Comparison of ENCODE assay signal across 16 cellular contexts in genomic region chr1:119321661-119322419, GRCh38. TPM values are rescaled to one million over a fixed set of nuclear protein-coding genes. Genes with fewer than 3 reads are reported as not detected.
DNase-seq lines count a peak whose midpoint lies in the region; ATAC-seq, FAIRE-seq and TF ChIP-seq lines count a peak whose summit lies in the region.
"Had no signal": no experiment of that assay in that cellular context is flagged by ENCODE, and none has a peak within 500 bp of the region (broad histone marks: within the 10 kb centered on the region; RNA-seq: fewer than 3 reads in every experiment).

No MANE protein-coding gene starts in this region.

- H4K20me1 ChIP-seq in K562 (replicated peaks; ENCODE audit: control insufficient read depth, insufficient read depth, low read length), result no peaks in the 10 kb centered on the region
- H4K20me1 ChIP-seq: BLaER1 treated with 17β-estradiol and CSF1 and Interleukin-3, amounts not matched to agents 10 nM and 100 nM had no signal

- H3K9me1 ChIP-seq in K562 (ENCODE audit: control insufficient read depth, insufficient read depth, low read length), result no peaks in the 10 kb centered on the region

- H3K4me1 ChIP-seq in K562 (replicated peaks in 1 of 2; ENCODE audit: control insufficient read depth in 2 of 2, insufficient read depth in 2 of 2, low read length in 2 of 2), result no peaks in the 10 kb centered on the region
- peaks cover 7% of the 10 kb centered on the region for H3K4me1 ChIP-seq in CD8-positive, alpha-beta memory T cell (ENCODE audit: insufficient read depth, low read length)

- TF ChIP-seq RAD21 in K562 (CRISPR knock-in tag; conservative IDR thresholded peaks at IDR 0.05 in 1 of 2, IDR thresholded peaks at IDR 0.05 in 1 of 2), result no peak

- in situ Hi-C loops in K562 (cut with MboI), result no loop called here

- no peaks in the 10 kb centered on the region for H3K36me3 Mint-ChIP-seq in activated naive CD8-positive, alpha-beta T cell treated with anti-CD3 and anti-CD28 coated beads for 36 hours
- no peaks in the 10 kb centered on the region for H3K36me3 Mint-ChIP-seq in activated naive CD8-positive, alpha-beta T cell treated with anti-CD3 and anti-CD28 coated beads, Interleukin-2, amount 50 U/mL, for 24 hours (ENCODE audit: low read depth)
- no peaks in the 10 kb centered on the region for H3K36me3 Mint-ChIP-seq in neural crest cell (ENCODE audit: low read depth)
- H3K36me3 Mint-ChIP-seq in CD8-positive, alpha-beta memory T cell, result no peaks in the 10 kb centered on the region
- H3K36me3 Mint-ChIP-seq: CD4-positive, CD25-positive, alpha-beta regulatory T cell had no signal

- BruUV-seq in K562 (replicated peaks; lab: Mats Ljungman, UMichigan), result no TSS peak

- no peaks in the 10 kb centered on the region for H3K36me3 ChIP-seq in K562 (ENCODE audit: control insufficient read depth, insufficient read depth, low read length)
- no peaks in the 10 kb centered on the region for H3K36me3 ChIP-seq in CD8-positive, alpha-beta memory T cell (ENCODE audit: insufficient read depth, low read length)
- H3K36me3 ChIP-seq: BLaER1 treated with 17β-estradiol and CSF1 and Interleukin-3, amounts not matched to agents 10 nM and 100 nM had no signal

- CTCF ChIA-PET in K562 (lab: Yijun Ruan, JAX; ENCODE audit: low intra/inter-chr PET ratio) (no interaction called here), GM10248 (lab: Yijun Ruan, JAX) (interaction anchor here (1.1 to 1.7 kb wide), 4 partner anchors 36 to 47 kb away, joined by 3 to 6 read pairs (median 4); no protein-coding TSS in a partner anchor)
- CTCF ChIA-PET in CD8-positive, alpha-beta memory T cell (lab: Charles Lee), result no interaction called here

- peak overlapping the region; percentile 36 for H3K27ac Mint-ChIP-seq in activated naive CD8-positive, alpha-beta T cell treated with anti-CD3 and anti-CD28 coated beads for 36 hours
- no peak overlapping the region for H3K27ac Mint-ChIP-seq in activated naive CD8-positive, alpha-beta T cell treated with anti-CD3 and anti-CD28 coated beads, Interleukin-2, amount 50 U/mL, for 24 hours
- H3K27ac Mint-ChIP-seq in neural crest cell (ENCODE audit: unreplicated experiment), result peak overlapping the region; percentile 20
- H3K27ac Mint-ChIP-seq in CD8-positive, alpha-beta memory T cell, result no peak overlapping the region
- H3K27ac Mint-ChIP-seq: CD4-positive, CD25-positive, alpha-beta regulatory T cell had no signal

- no peak overlapping the region for H3K4me3 Mint-ChIP-seq in activated naive CD8-positive, alpha-beta T cell treated with anti-CD3 and anti-CD28 coated beads for 36 hours
- H3K4me3 Mint-ChIP-seq in activated naive CD8-positive, alpha-beta T cell treated with anti-CD3 and anti-CD28 coated beads, Interleukin-2, amount 50 U/mL, for 24 hours, result no peak overlapping the region
- H3K4me3 Mint-ChIP-seq in neural crest cell, result no peak overlapping the region
- no peak overlapping the region for H3K4me3 Mint-ChIP-seq in CD8-positive, alpha-beta memory T cell
- H3K4me3 Mint-ChIP-seq: CD4-positive, CD25-positive, alpha-beta regulatory T cell had no signal

- TF ChIP-seq CTCF in K562 (IDR thresholded peaks at IDR 0.05 in 2 of 3, conservative IDR thresholded peaks at IDR 0.05 in 1 of 3; ENCODE audit: insufficient read depth in 2 of 3, low read depth in 1 of 3, low read length in 3 of 3) (no peak), neural crest cell (conservative IDR thresholded peaks at IDR 0.05) (no peak), GM10248 (IDR thresholded peaks at IDR 0.05; ENCODE audit: control extremely low read depth, extremely low read depth, low read depth, missing control alignments) (no peak)

- peaks cover 26% of the 10 kb centered on the region for H3K27me3 Mint-ChIP-seq in activated naive CD8-positive, alpha-beta T cell treated with anti-CD3 and anti-CD28 coated beads for 36 hours
- peaks cover 13% of the 10 kb centered on the region for H3K27me3 Mint-ChIP-seq in activated naive CD8-positive, alpha-beta T cell treated with anti-CD3 and anti-CD28 coated beads, Interleukin-2, amount 50 U/mL, for 24 hours
- no peaks in the 10 kb centered on the region for H3K27me3 Mint-ChIP-seq in neural crest cell (ENCODE audit: low read depth)
- peaks cover 0 to 3% of the 10 kb centered on the region in 2 donors for H3K27me3 Mint-ChIP-seq in CD8-positive, alpha-beta memory T cell

- H3K9ac ChIP-seq in K562 (ENCODE audit: insufficient read depth in 1 of 2, low read depth in 2 of 2, low read length in 2 of 2), result no peak overlapping the region
- H3K9ac ChIP-seq: BLaER1 treated with 17β-estradiol and CSF1 and Interleukin-3, amounts not matched to agents 10 nM and 100 nM had no signal

- no peaks in the 10 kb centered on the region for H3K9me3 Mint-ChIP-seq in activated naive CD8-positive, alpha-beta T cell treated with anti-CD3 and anti-CD28 coated beads for 36 hours
- H3K9me3 Mint-ChIP-seq in activated naive CD8-positive, alpha-beta T cell treated with anti-CD3 and anti-CD28 coated beads, Interleukin-2, amount 50 U/mL, for 24 hours, result no peaks in the 10 kb centered on the region
- no peaks in the 10 kb centered on the region for H3K9me3 Mint-ChIP-seq in neural crest cell
- no peaks in the 10 kb centered on the region for H3K9me3 Mint-ChIP-seq in CD8-positive, alpha-beta memory T cell

- H3K9me3 ChIP-seq in K562 (replicated peaks; ENCODE audit: control insufficient read depth, insufficient read depth, low read depth, low read length), result no peaks in the 10 kb centered on the region
- H3K9me3 ChIP-seq in CD8-positive, alpha-beta memory T cell (ENCODE audit: low read length), result no peaks in the 10 kb centered on the region

- FAIRE-seq in K562 (lab: Jason Lieb, UNC), result no peak
- FAIRE-seq: HepG2, HTR-8/SVneo had no signal

- peaks cover 9 to 10% of the 10 kb centered on the region in 2 experiments; a peak in 3 of 5 replicates for H3K27me3 ChIP-seq in K562 (ENCODE audit: control insufficient read depth in 2 of 2, insufficient read depth in 2 of 2, low read length in 2 of 2)
- H3K27me3 ChIP-seq in CD8-positive, alpha-beta memory T cell (ENCODE audit: insufficient read depth, low read length, poor library complexity, severe bottlenecking), result no peaks in the 10 kb centered on the region
- H3K27me3 ChIP-seq: BLaER1 treated with 17β-estradiol and CSF1 and Interleukin-3, amounts not matched to agents 10 nM and 100 nM had no signal

- peaks cover 4% of the 10 kb centered on the region for H3K4me1 Mint-ChIP-seq in activated naive CD8-positive, alpha-beta T cell treated with anti-CD3 and anti-CD28 coated beads for 36 hours
- H3K4me1 Mint-ChIP-seq in activated naive CD8-positive, alpha-beta T cell treated with anti-CD3 and anti-CD28 coated beads, Interleukin-2, amount 50 U/mL, for 24 hours, result peaks cover 4% of the 10 kb centered on the region
- peaks cover 47% of the 10 kb centered on the region for H3K4me1 Mint-ChIP-seq in neural crest cell
- peaks cover 2 to 19% (median 9%) of the 10 kb centered on the region in 3 donors for H3K4me1 Mint-ChIP-seq in CD8-positive, alpha-beta memory T cell

- no peak for ATAC-seq in activated naive CD8-positive, alpha-beta T cell treated with anti-CD3 and anti-CD28 coated beads, Interleukin-2, amount 50 U/mL, for 24 hours
- ATAC-seq in K562, result no peak
- no peak for ATAC-seq in GM18909 (IDR thresholded peaks at IDR 0.05; ENCODE audit: poor library complexity, unreplicated experiment)
- ATAC-seq: HepG2 had no signal

- no peak for DNase-seq in activated naive CD8-positive, alpha-beta T cell treated with anti-CD3 and anti-CD28 coated beads for 36 hours
- no peak for DNase-seq in activated naive CD8-positive, alpha-beta T cell treated with anti-CD3 and anti-CD28 coated beads, Interleukin-2, amount 50 U/mL, for 24 hours
- DNase-seq in K562 (ENCODE audit: extremely low read depth in 1 of 4, low spot score in 3 of 4) (no peak), neural crest cell (ENCODE audit: low read depth, low spot score) (no peak), GM10248 (ENCODE audit: extremely low spot score) (no peak)
- DNase-seq in CD8-positive, alpha-beta memory T cell, result no peak
- DNase-seq: CD4-positive, CD25-positive, alpha-beta regulatory T cell; DND-41; GF-D8; HCEC 1CT had no signal

- H3K4me2 ChIP-seq in K562 (ENCODE audit: insufficient read depth, low read length), result no peak overlapping the region

- POLR2A ChIA-PET in K562 (lab: Yijun Ruan, JAX), result interaction anchor here (0.6 kb wide), 1 partner anchor 52 kb away, joined by 3 read pairs; no protein-coding TSS in a partner anchor
- POLR2A ChIA-PET in CD8-positive, alpha-beta memory T cell (lab: Charles Lee), result no interaction called here
- POLR2A ChIA-PET in GM10248 (lab: Yijun Ruan, JAX), result no interaction called here

- TF ChIP-seq EP300 in K562 (IDR thresholded peaks at IDR 0.05; ENCODE audit: low read length), result no peak

- intact Hi-C loops in K562 (cut with micrococcal nuclease), result no loop called here

- H3K79me2 ChIP-seq in K562 (ENCODE audit: control insufficient read depth, insufficient read depth, low read length), result no peaks in the 10 kb centered on the region

- no peak overlapping the region for H3K4me3 ChIP-seq in K562
- H3K4me3 ChIP-seq in CD8-positive, alpha-beta memory T cell (ENCODE audit: low read length), result no peak overlapping the region
- H3K4me3 ChIP-seq: BLaER1 treated with 17β-estradiol and CSF1 and Interleukin-3, amounts not matched to agents 10 nM and 100 nM had no signal

- WGBS in K562 (ENCODE audit: insufficient coverage, low coverage, missing lambda C conversion rate), result 0% methylated on average over 5 of the region's 5 CpGs

- TF ChIP-seq POLR2A in K562 (conservative IDR thresholded peaks at IDR 0.05), result no peak

- no peak overlapping the region for H3K27ac ChIP-seq in K562 (ENCODE audit: extremely low read depth, low read depth, low read length)
- no peak overlapping the region for H3K27ac ChIP-seq in CD8-positive, alpha-beta memory T cell (ENCODE audit: low read depth, low read length)
- H3K27ac ChIP-seq: 22Rv1 had no signal

- no peak overlapping the region for H2AFZ ChIP-seq in K562 (ENCODE audit: low read depth, low read length)

RNA-seq across cellular contexts. Expression of gene HAO2, which starts 46.7 kb away (rescaled TPM):
- not detected for total RNA-seq in activated naive CD8-positive, alpha-beta T cell treated with anti-CD3 and anti-CD28 coated beads for 36 hours
- total RNA-seq in K562 (2011; cell fraction: chromatin; rRNA removed; ENCODE audit: low replicate concordance), result not detected in 2 replicates
- not detected in 2 replicates for total RNA-seq in K562 (2011; cell fraction: nucleolus; rRNA removed)
- total RNA-seq in K562 (2011; cell fraction: nucleoplasm; rRNA removed), result not detected in 2 replicates
- total RNA-seq in K562 (2014; rRNA removed) (not detected in 2 replicates), K562 (2014; rRNA removed; fragmentation: Illumina TruSeq; extraction: Trizol) (not detected in 2 replicates), K562 (2015; rRNA removed; fragmentation: Illumina TruSeq; extraction: Trizol) (not detected in 2 replicates), K562 (2021) (not detected in 2 replicates), neural crest cell (not detected in 2 replicates)
- polyA plus RNA-seq in K562 (2011; rRNA removed) (not detected in 2 replicates), K562 (2014; fragmentation: Illumina TruSeq; extraction: Trizol) (not detected in 2 replicates), K562 (2014; fragmentation: Nextera tagmentation; extraction: Ambion mirVana) (not detected), K562 (2014; rRNA removed) (not detected in 2 replicates)
- not detected in 2 replicates for polyA plus RNA-seq in K562 (2011; cell fraction: cytosol; rRNA removed)
- not detected in 2 replicates for polyA plus RNA-seq in K562 (2011; cell fraction: nucleus; rRNA removed)
- polyA plus RNA-seq in K562 (2012), result not detected in 2 replicates
- polyA minus RNA-seq in K562 (2011; rRNA and poly(A)+ RNA removed), result not detected in 2 replicates
- polyA minus RNA-seq in K562 (2011; cell fraction: cytosol; rRNA and poly(A)+ RNA removed), result not detected in 2 replicates
- polyA minus RNA-seq in K562 (2011; cell fraction: nucleus; rRNA and poly(A)+ RNA removed), result not detected in 2 replicates
- not detected for total RNA-seq in CD8-positive, alpha-beta memory T cell
- not detected for polyA plus RNA-seq in CD8-positive, alpha-beta memory T cell
- total RNA-seq: CD4-positive, CD25-positive, alpha-beta regulatory T cell; H4 had no signal
- polyA plus RNA-seq: CD4-positive, CD25-positive, alpha-beta regulatory T cell had no signal

Comparison
In these comparisons a context has a peak if more than half of its experiments do, and no peak if none do; other contexts are left out.
1. H3K27ac Mint-ChIP-seq: peak in activated naive CD8-positive, alpha-beta T cell treated with anti-CD3 and anti-CD28 coated beads for 36 hours (single experiment) and neural crest cell (single experiment); none in activated naive CD8-positive, alpha-beta T cell treated with anti-CD3 and anti-CD28 coated beads, Interleukin-2, amount 50 U/mL, for 24 hours (single experiment) and CD8-positive, alpha-beta memory T cell (0 of 8).